ENCODE assay signal across 24 cellular contexts in genomic region chr5:158589939-158590338, GRCh38.
DNase-seq lines count a peak whose midpoint lies in the region; ATAC-seq and TF ChIP-seq lines count a peak whose summit lies in the region.
"Had no signal": no experiment of that assay in that cellular context is flagged by ENCODE, and none has a peak within 500 bp of the region (broad histone marks: within the 10 kb centered on the region; RNA-seq: fewer than 3 reads in every experiment).

No MANE protein-coding gene starts in this region.

- TF ChIP-seq CTCF in VCaP (conservative IDR thresholded peaks at IDR 0.05) = no peak

- ATAC-seq in HG02970 (IDR thresholded peaks at IDR 0.05; ENCODE audit: low FRiP score, unreplicated experiment) = no peak
- ATAC-seq: activated CD8-positive, alpha-beta T cell treated with anti-CD3 and anti-CD28 coated beads, Interleukin-2, amount 10 ng/mL, durations not matched to agents 7 days and 5 days; effector memory CD8-positive, alpha-beta T cell; esophagus mucosa; gastrocnemius medialis; right lobe of liver; stimulated activated naive CD8-positive, alpha-beta T cell treated with anti-CD3 and anti-CD28 coated beads, Interleukin-15, Interleukin-2, amounts not matched to agents 100 U/mL and 50 U/mL, for 24 hours; WTC11 had no signal

- in situ Hi-C loops in KBM-7 (cut with MboI; ENCODE audit: low pct_unique_long_range_greater_than_20kb, low sequenced_read_pairs) = no loop called here

- H3K27ac ChIP-seq in VCaP = 0 out of 2 replicates have a peak overlapping the region, but pooled peaks have one; percentile 47
- H3K27ac ChIP-seq: gastrocnemius medialis, right lobe of liver had no signal

- DNase-seq in DMS79 treated with DMSO at 0.1 percent for 48 hours (lab: John Stamatoyannopoulos, UW) (peak; percentile 25), KBM-7 (peak; percentile 45), iris pigment epithelial cell (ENCODE audit: low read depth) (peak; percentile 27), NCI-H1436 treated with DMSO at 0.1 percent for 48 hours (lab: John Stamatoyannopoulos, UW) (no peak), NCI-H1694 (lab: John Stamatoyannopoulos, UW) (no peak)
- no peak for DNase-seq in activated CD4-positive, alpha-beta T cell treated with anti-CD3 and anti-CD28 coated beads for 4 hours
- DNase-seq: activated CD8-positive, alpha-beta T cell treated with anti-CD3 and anti-CD28 coated beads, Interleukin-2, amount 10 ng/mL, durations not matched to agents 7 days and 5 days; activated T-cell treated with anti-CD3 and anti-CD28 coated beads, Interleukin-2, amount 50 U/mL, for 1 hour; Calu3; effector memory CD8-positive, alpha-beta T cell; gastrocnemius medialis; HFFc6; Karpas-422; NCI-H1105; NCI-H2081; posterior cingulate gyrus; right lobe of liver; Right ventricle myocardium superior; stimulated activated naive CD8-positive, alpha-beta T cell treated with anti-CD3 and anti-CD28 coated beads, Interleukin-15, Interleukin-2, amounts not matched to agents 100 U/mL and 50 U/mL, for 24 hours; T1000 had no signal

Comparison
In these comparisons a context has a peak if more than half of its experiments do, and no peak if none do; other contexts are left out.
1. DNase-seq: peak in DMS79 treated with DMSO at 0.1 percent for 48 hours (single experiment), KBM-7 (single experiment) and iris pigment epithelial cell (single experiment); none in NCI-H1436 treated with DMSO at 0.1 percent for 48 hours (single experiment), activated CD4-positive, alpha-beta T cell treated with anti-CD3 and anti-CD28 coated beads for 4 hours (0 of 2) and NCI-H1694 (single experiment).